26 cellular contexts compared by ENCODE assay signal in the genomic region with DNA sequence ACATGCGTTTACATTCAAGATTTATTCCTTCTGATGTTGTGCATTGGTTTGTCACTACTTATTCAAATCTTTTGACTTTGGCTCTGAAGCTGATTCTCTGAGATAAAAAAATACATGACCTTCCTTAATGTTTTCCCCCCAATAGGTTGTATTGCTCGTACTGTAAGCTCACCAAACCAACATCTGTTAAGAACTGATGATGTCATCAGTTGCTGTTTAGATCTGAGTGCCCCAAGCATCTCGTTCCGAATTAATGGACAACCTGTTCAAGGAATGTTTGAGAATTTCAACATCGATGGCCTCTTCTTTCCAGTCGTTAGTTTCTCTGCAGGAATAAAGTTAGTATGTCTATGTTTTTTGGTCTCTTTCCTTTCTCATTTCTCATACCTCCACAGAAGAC.
"Had no signal": no experiment of that assay in that cellular context is flagged by ENCODE, and none has a peak within 500 bp of the region (broad histone marks: within the 10 kb centered on the region; RNA-seq: fewer than 3 reads in every experiment).

No MANE protein-coding gene starts in this region.

- FAIRE-seq: endometrium, islet of Langerhans, keratinocyte had no signal

- H3K4me1 ChIP-seq: colonic mucosa, esophagus squamous epithelium, gastrocnemius medialis, left lung, lower lobe of right lung had no signal

- H3K9me3 ChIP-seq: colonic mucosa, esophagus squamous epithelium, gastrocnemius medialis, heart right ventricle, left lung, lower lobe of right lung, mucosa of descending colon had no signal

- H3K36me3 ChIP-seq: colonic mucosa, esophagus squamous epithelium, gastrocnemius medialis, left lung, lower lobe of right lung had no signal

- H3K27me3 ChIP-seq: colonic mucosa, esophagus squamous epithelium, gastrocnemius medialis, heart right ventricle, left lung had no signal

- DNase-seq: colonic mucosa; cortex of kidney; effector CD8-positive, alpha-beta T cell; effector memory CD8-positive, alpha-beta T cell; endodermal cell; erythroblast; esophagus squamous epithelium; foreskin fibroblast; foreskin melanocyte; gastrocnemius medialis; glutamatergic neuron; head of caudate nucleus; heart right ventricle; hippocampal formation; left cardiac atrium; left lung; left ventricle myocardium superior; lower lobe of right lung; mesenchymal stem cell; mucosa of descending colon; naive B cell had no signal

- H3K27ac ChIP-seq: colonic mucosa, epithelial cell of prostate, esophagus squamous epithelium, gastrocnemius medialis, heart right ventricle, left lung, lower lobe of right lung had no signal

- H3K4me3 ChIP-seq: colonic mucosa, esophagus squamous epithelium, gastrocnemius medialis, heart right ventricle, left lung, lower lobe of right lung, mucosa of descending colon had no signal

- ATAC-seq: effector memory CD8-positive, alpha-beta T cell; esophagus mucosa; gastrocnemius medialis; heart right ventricle; left cardiac atrium; left lung; left ventricle myocardium superior; lower lobe of right lung; mucosa of descending colon had no signal
